In genomic region chr6:109336221-109336955, GRCh38 we compare ENCODE assay signal across 12 cellular contexts. TPM values are rescaled to one million over a fixed set of nuclear protein-coding genes. Genes with fewer than 3 reads are reported as not detected.
DNase-seq lines count a peak whose midpoint lies in the region; ATAC-seq and TF ChIP-seq lines count a peak whose summit lies in the region.
"Had no signal": no experiment of that assay in that cellular context is flagged by ENCODE, and none has a peak within 500 bp of the region (broad histone marks: within the 10 kb centered on the region; RNA-seq: fewer than 3 reads in every experiment).

No MANE protein-coding gene starts in this region.

- H3K27ac ChIP-seq in PC-9: peak overlapping the region; percentile 92
- H3K27ac ChIP-seq in fibroblast of lung (ENCODE audit: insufficient read depth, low read length): no peak overlapping the region
- H3K27ac ChIP-seq in psoas muscle: no peak overlapping the region
- no peak overlapping the region for H3K27ac ChIP-seq in uterus
- H3K27ac ChIP-seq: KMS-11, tibial nerve had no signal

- H3K79me2 ChIP-seq in PC-9 (ENCODE audit: low read depth) (no peaks in the 10 kb centered on the region), fibroblast of lung (ENCODE audit: control insufficient read depth, insufficient read depth, low read length) (no peaks in the 10 kb centered on the region)

- H4K20me1 ChIP-seq in PC-9 (ENCODE audit: insufficient read depth) (no peaks in the 10 kb centered on the region), fibroblast of lung (ENCODE audit: control insufficient read depth, extremely low read depth, insufficient read depth, low read length) (no peaks in the 10 kb centered on the region)

- DNase-seq in DMS 273 (lab: John Stamatoyannopoulos, UW; ENCODE audit: unreplicated experiment) (peak; percentile 5), DMS 273 treated with DMSO at 0.1 percent for 48 hours (lab: John Stamatoyannopoulos, UW) (no peak), PC-9 (peak; percentile 60 to 96), fibroblast of lung (ENCODE audit: low read depth in 2 of 2) (peak; percentile 15 to 55), psoas muscle (no peak), uterus (no peak)
- DNase-seq: 8988T; activated CD4-positive, alpha-beta T cell treated with anti-CD3 and anti-CD28 coated beads, Interleukin-2, amount 10 ng/mL, durations not matched to agents 7 days and 5 days had no signal

- H3K9me3 ChIP-seq in PC-9 (ENCODE audit: insufficient read depth, low read depth) (no peaks in the 10 kb centered on the region), fibroblast of lung (ENCODE audit: control insufficient read depth, insufficient read depth, low read depth, low read length) (no peaks in the 10 kb centered on the region), psoas muscle (no peaks in the 10 kb centered on the region), uterus (no peaks in the 10 kb centered on the region)
- H3K9me3 ChIP-seq: tibial nerve had no signal

- WGBS in psoas muscle, 3 donors: 54 to 65% (median 55%) methylated on average over 3 of the region's 3 CpGs

- no peaks in the 10 kb centered on the region for H3K36me3 ChIP-seq in PC-9 (ENCODE audit: low read depth)
- H3K36me3 ChIP-seq in fibroblast of lung (ENCODE audit: control insufficient read depth, insufficient read depth, low read length): no peaks in the 10 kb centered on the region
- no peaks in the 10 kb centered on the region for H3K36me3 ChIP-seq in psoas muscle (ENCODE audit: insufficient read depth in 1 of 2, low read depth in 1 of 2)
- H3K36me3 ChIP-seq in uterus: no peaks in the 10 kb centered on the region

- no peak overlapping the region for H3K9ac ChIP-seq in fibroblast of lung (ENCODE audit: insufficient read depth, low read length)
- H3K9ac ChIP-seq: KMS-11 had no signal

- CTCF ChIA-PET in PC-9 (lab: Charles Lee): no interaction called here

- TF ChIP-seq CTCF in PC-9 (conservative IDR thresholded peaks at IDR 0.05) (no peak), fibroblast of lung (conservative IDR thresholded peaks at IDR 0.05 in 1 of 2, IDR thresholded peaks at IDR 0.05 in 1 of 2; ENCODE audit: low read depth in 1 of 2, low read length in 2 of 2) (no peak), psoas muscle (IDR thresholded peaks at IDR 0.05) (no peak), uterus (IDR thresholded peaks at IDR 0.05) (no peak)

- peak; percentile 62 to 74 (median 66) for ATAC-seq in psoas muscle
- no peak for ATAC-seq in GM21825 (IDR thresholded peaks at IDR 0.05; ENCODE audit: unreplicated experiment)
- no peak for ATAC-seq in HG03095 (IDR thresholded peaks at IDR 0.05; ENCODE audit: unreplicated experiment)

- POLR2A ChIA-PET in PC-9 (lab: Charles Lee; ENCODE audit: unreplicated experiment): interaction anchor here (0.6 kb wide), 1 partner anchor 33 kb away, joined by 3 read pairs; no protein-coding TSS in a partner anchor

- peaks cover 29% of the 10 kb centered on the region for H3F3A ChIP-seq in PC-9 (ENCODE audit: insufficient read depth, low read depth)

- H3K27me3 ChIP-seq in PC-9 (ENCODE audit: insufficient read depth, low read depth): no peaks in the 10 kb centered on the region
- H3K27me3 ChIP-seq in fibroblast of lung (ENCODE audit: control insufficient read depth, insufficient read depth, low read length): no peaks in the 10 kb centered on the region
- H3K27me3 ChIP-seq in psoas muscle (ENCODE audit: insufficient read depth in 3 of 3, low read length in 2 of 3): no peaks in the 10 kb centered on the region
- no peaks in the 10 kb centered on the region for H3K27me3 ChIP-seq in uterus
- H3K27me3 ChIP-seq: tibial nerve had no signal

- H3K4me3 ChIP-seq in PC-9 (peak overlapping the region; percentile 2; the same call in 1 of the 2 replicates), fibroblast of lung (replicated peaks in 1 of 4; ENCODE audit: control extremely low read depth in 1 of 4, insufficient read depth in 1 of 4, low read depth in 3 of 4, low read length in 4 of 4) (no peak overlapping the region), psoas muscle (no peak overlapping the region), uterus (no peak overlapping the region)
- H3K4me3 ChIP-seq: tibial nerve had no signal

- H3K4me2 ChIP-seq in PC-9 (peak overlapping the region; percentile 58), fibroblast of lung (ENCODE audit: extremely low read depth, insufficient read depth, low read length) (no peak overlapping the region)
- H3K4me2 ChIP-seq: KMS-11 had no signal

- TF ChIP-seq POLR2A in uterus (IDR thresholded peaks at IDR 0.05): no peak

- H2AFZ ChIP-seq in PC-9 (peak overlapping the region; percentile 50), fibroblast of lung (ENCODE audit: low read length) (no peak overlapping the region)

- BruUV-seq in PC-9 (replicated peaks; lab: Mats Ljungman, UMichigan): no TSS peak

- H3K9me2 ChIP-seq in PC-9 (ENCODE audit: insufficient read depth): no peaks in the 10 kb centered on the region

- H3K4me1 ChIP-seq in PC-9 (replicated peaks; ENCODE audit: insufficient read depth): peaks cover 30% of the 10 kb centered on the region
- no peaks in the 10 kb centered on the region for H3K4me1 ChIP-seq in fibroblast of lung (ENCODE audit: control insufficient read depth, extremely low read depth, insufficient read depth, low read length)
- H3K4me1 ChIP-seq in psoas muscle: peaks cover 8% of the 10 kb centered on the region
- no peaks in the 10 kb centered on the region for H3K4me1 ChIP-seq in uterus
- H3K4me1 ChIP-seq: tibial nerve had no signal

- intact Hi-C loops in PC-9 (cut with micrococcal nuclease; ENCODE audit: unreplicated experiment) (no loop called here), psoas muscle (cut with DNase I) (no loop called here), uterus (cut with DNase I; ENCODE audit: low total_unique reads) (no loop called here)

RNA-seq across cellular contexts. Expression of gene CD164, which starts 45.9 kb away (rescaled TPM):
- 170 and 210 TPM in 2 replicates for total RNA-seq in PC-9 (2021)
- 171 and 232 TPM in 2 replicates for total RNA-seq in fibroblast of lung
- polyA plus RNA-seq in fibroblast of lung: 254 and 280 TPM in 2 replicates
- polyA plus RNA-seq in fibroblast of lung (2012): 194 and 203 TPM in 2 replicates
- polyA minus RNA-seq in fibroblast of lung (ENCODE audit: low replicate concordance): 82.4 and 85.4 TPM in 2 replicates
- 100 to 1,000 TPM; 108 to 311 (median 179) TPM for total RNA-seq in psoas muscle
- 100 to 1,000 TPM in 2 of 3 donors, 10 to 100 TPM in 1; 97.8 to 368 (median 107) TPM for polyA plus RNA-seq in psoas muscle
- 100 to 1,000 TPM in 3 of 4 donors, 10 to 100 TPM in 1; 64.0 to 314 (median 182) TPM for total RNA-seq in uterus

Comparison
In these comparisons a context has a peak if more than half of its experiments do, and no peak if none do; other contexts are left out.
1. DNase-seq: peak in DMS 273 (single experiment), PC-9 (2 of 2) and fibroblast of lung (2 of 2); none in DMS 273 treated with DMSO at 0.1 percent for 48 hours (single experiment), psoas muscle (0 of 2) and uterus (0 of 2).
2. ATAC-seq: peak in psoas muscle (4 of 4); none in GM21825 (single experiment) and HG03095 (single experiment).